17 cellular contexts compared by ENCODE assay signal in the genomic region with DNA sequence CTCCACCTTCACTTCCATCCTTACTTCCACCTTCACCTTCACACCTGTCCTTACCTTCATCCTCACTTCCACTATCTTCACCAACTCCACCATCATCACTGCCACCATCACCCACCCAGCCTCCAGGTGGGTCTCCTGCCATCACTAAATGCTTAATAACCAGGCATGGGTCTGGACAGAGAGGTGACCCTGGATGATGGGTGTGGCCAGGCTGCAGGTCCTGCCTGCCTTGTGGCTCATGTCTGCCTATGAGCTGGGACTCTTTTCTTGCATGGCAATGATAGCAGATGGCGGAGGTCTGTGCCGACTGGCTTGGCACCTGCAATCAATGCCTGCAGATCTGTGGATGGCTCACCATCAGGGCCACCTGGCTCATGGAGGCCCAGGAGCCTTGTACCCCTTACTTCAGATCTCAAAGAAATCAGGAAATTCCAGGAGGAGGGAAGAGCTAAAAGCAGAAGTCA.
"Had no signal": no experiment of that assay in that cellular context is flagged by ENCODE, and none has a peak within 500 bp of the region (broad histone marks: within the 10 kb centered on the region; RNA-seq: fewer than 3 reads in every experiment).

No MANE protein-coding gene starts in this region.

- H3K27me3 ChIP-seq: colonic mucosa, esophagus muscularis mucosa, gastrocnemius medialis, tibial nerve, uterus had no signal

- H3K4me1 ChIP-seq: colonic mucosa, gastrocnemius medialis, tibial nerve, uterus had no signal

- H3K4me3 ChIP-seq: colonic mucosa, esophagus muscularis mucosa, gastrocnemius medialis, tibial nerve, uterus had no signal

- DNase-seq: activated CD4-positive, alpha-beta memory T cell treated with anti-CD3 and anti-CD28 coated beads, Interleukin-2, amount 10 ng/mL, durations not matched to agents 7 days and 5 days; activated CD4-positive, alpha-beta T cell treated with anti-CD3 and anti-CD28 coated beads, Interleukin-2, amount 10 ng/mL, durations not matched to agents 24 days and 14 days; activated naive CD4-positive, alpha-beta T cell treated with Interleukin-2 at 50 U/mL for 16 hours; activated naive CD8-positive, alpha-beta T cell treated with anti-CD3 and anti-CD28 coated beads for 36 hours; activated T-cell treated with anti-CD3 and anti-CD28 coated beads, Interleukin-2, amount 50 U/mL, for 48 hours; colonic mucosa; gastrocnemius medialis; hippocampal formation; left ventricle myocardium superior; nucleus accumbens; stimulated activated CD4-positive, alpha-beta T cell treated with anti-CD3 and anti-CD28 coated beads, Interleukin-4, amount 100 ng/mL, for 4 hours; substantia nigra; uterus had no signal

- ATAC-seq: activated CD4-positive, CD25-positive, alpha-beta regulatory T cell treated with anti-CD3 and anti-CD28 coated beads, Interleukin-2, amount 50 U/mL, for 24 hours; gastrocnemius medialis; left ventricle myocardium superior had no signal

- H3K9me3 ChIP-seq: colonic mucosa had no signal

- H3K36me3 ChIP-seq: colonic mucosa, esophagus muscularis mucosa, gastrocnemius medialis, tibial nerve, uterus had no signal

- H3K27ac ChIP-seq: colonic mucosa, gastrocnemius medialis, tibial nerve, uterus, VCaP had no signal
